Comparison of ENCODE assay signal across 8 cellular contexts in genomic region chr1:156618853-156619581, GRCh38. TPM values are rescaled to one million over a fixed set of nuclear protein-coding genes. Genes with fewer than 3 reads are reported as not detected.
DNase-seq lines count a peak whose midpoint lies in the region; ATAC-seq and TF ChIP-seq lines count a peak whose summit lies in the region.

Gene HAPLN2, plus strand, starts transcription at chr1:156619415. Its CDS starts 4,076 bp downstream, at chr1:156623491.

- H3K4me3 ChIP-seq in right atrium auricular region (no peak within 1 kb of the TSS), OCI-LY7 (ENCODE audit: low read depth, low read length, poor library complexity, severe bottlenecking) (no peak within 1 kb of the TSS), smooth muscle cell (no peak within 1 kb of the TSS), aorta (ENCODE audit: low read length in 2 of 2) (no peak within 1 kb of the TSS)

- BruUV-seq in OCI-LY7 (replicated peaks; lab: Mats Ljungman, UMichigan) = no TSS peak

- H3K4me2 ChIP-seq in OCI-LY7 (ENCODE audit: low read length) = no peak within 1 kb of the TSS
- H3K4me2 ChIP-seq in smooth muscle cell = no peak within 1 kb of the TSS

- peak; percentile 55 for DNase-seq in cardiac septum (ENCODE audit: low spot score)
- no peak for DNase-seq in right atrium auricular region (ENCODE audit: low spot score)
- DNase-seq in OCI-LY7 (ENCODE audit: low spot score) = peak; percentile 45
- DNase-seq in ecto neural progenitor cell (ENCODE audit: low spot score) = peak; percentile 58
- no peak for DNase-seq in smooth muscle cell (lab: John Stamatoyannopoulos, UW; ENCODE audit: unreplicated experiment)
- no peak for DNase-seq in aorta
- no peak for DNase-seq in cerebellum (ENCODE audit: low spot score)

- POLR2A ChIA-PET in OCI-LY7 (lab: Charles Lee) = no interaction called here

- H3K9me3 ChIP-seq in right atrium auricular region = no peaks in the 10 kb centered on the region
- no peaks in the 10 kb centered on the region for H3K9me3 ChIP-seq in OCI-LY7 (ENCODE audit: low read length)
- no peaks in the 10 kb centered on the region for H3K9me3 ChIP-seq in smooth muscle cell (replicated peaks; ENCODE audit: low read depth)
- H3K9me3 ChIP-seq in aorta (ENCODE audit: control insufficient read depth, low read length) = no peaks in the 10 kb centered on the region

- H3F3A ChIP-seq in smooth muscle cell (ENCODE audit: low read depth) = no peaks in the 10 kb centered on the region

- H4K20me1 ChIP-seq in OCI-LY7 (ENCODE audit: insufficient read depth, low read length) = no peaks in the 10 kb centered on the region
- no peaks in the 10 kb centered on the region for H4K20me1 ChIP-seq in smooth muscle cell (ENCODE audit: low read depth)

- WGBS in smooth muscle cell (ENCODE audit: low lambda C conversion rate) = 12% methylated on average over 7 of the region's 7 CpGs
- WGBS in aorta, 2 donors = 15 to 19% methylated on average over 7 of the region's 7 CpGs

- intact Hi-C loops in cardiac septum (cut with DNase I) = no loop called here
- intact Hi-C loops in OCI-LY7 (cut with micrococcal nuclease; ENCODE audit: unreplicated experiment) = no loop called here
- intact Hi-C loops in aorta (cut with DNase I) = loop anchor here in 1 of 2 donors (10.0 kb wide), 1 partner anchor 234 kb away; no protein-coding TSS in a partner anchor

- H3K27me3 ChIP-seq in right atrium auricular region = peaks cover 4 to 5% of the 10 kb centered on the region in 2 donors
- peaks cover 48% of the 10 kb centered on the region for H3K27me3 ChIP-seq in smooth muscle cell (ENCODE audit: low read depth)
- peaks cover 0 to 1% of the 10 kb centered on the region in 2 donors for H3K27me3 ChIP-seq in aorta (ENCODE audit: control insufficient read depth in 1 of 2, insufficient read depth in 2 of 2, low read length in 1 of 2)

- H3K36me3 ChIP-seq in right atrium auricular region = no peaks in the 10 kb centered on the region
- H3K36me3 ChIP-seq in OCI-LY7 (ENCODE audit: insufficient read depth, low read length) = no peaks in the 10 kb centered on the region
- no peaks in the 10 kb centered on the region for H3K36me3 ChIP-seq in smooth muscle cell (ENCODE audit: low read depth)
- no peaks in the 10 kb centered on the region for H3K36me3 ChIP-seq in aorta (ENCODE audit: control insufficient read depth in 1 of 2, insufficient read depth in 2 of 2, low read length in 1 of 2)

- CTCF ChIA-PET in OCI-LY7 (lab: Charles Lee; ENCODE audit: unreplicated experiment) = interaction anchor here (0.6 to 1.2 kb wide), 2 partner anchors 10 to 257 kb away, joined by 4 to 15 read pairs; no protein-coding TSS in a partner anchor

- TF ChIP-seq CTCF in right atrium auricular region (IDR thresholded peaks at IDR 0.05) = peak in 1 of 2 donors; percentile 37
- peak; percentile 78 for TF ChIP-seq CTCF in OCI-LY7 (conservative IDR thresholded peaks at IDR 0.05; ENCODE audit: low read length)
- TF ChIP-seq CTCF in smooth muscle cell (IDR thresholded peaks at IDR 0.05; ENCODE audit: borderline replicate concordance, insufficient read depth, poor library complexity, severe bottlenecking) = peak; percentile 38

- H3K4me1 ChIP-seq in right atrium auricular region (peaks cover 0 to 32% of the 10 kb centered on the region in 2 donors), OCI-LY7 (ENCODE audit: insufficient read depth, low read length, poor library complexity, severe bottlenecking) (no peaks in the 10 kb centered on the region), smooth muscle cell (ENCODE audit: low read depth) (no peaks in the 10 kb centered on the region), aorta (ENCODE audit: control insufficient read depth in 1 of 2, insufficient read depth in 2 of 2, low read length in 2 of 2) (no peaks in the 10 kb centered on the region)

- H3K79me2 ChIP-seq in OCI-LY7 (ENCODE audit: insufficient read depth, low read depth, low read length) (no peaks in the 10 kb centered on the region), smooth muscle cell (ENCODE audit: low read depth) (no peaks in the 10 kb centered on the region)

- no peaks in the 10 kb centered on the region for H3K9me2 ChIP-seq in OCI-LY7 (ENCODE audit: insufficient read depth, low read length)

- H2AFZ ChIP-seq in OCI-LY7 (ENCODE audit: low read length) (no peak within 1 kb of the TSS), smooth muscle cell (ENCODE audit: low read depth) (no peak within 1 kb of the TSS)

- ATAC-seq in aorta (ENCODE audit: low FRiP score) (no peak), HG03280 (IDR thresholded peaks at IDR 0.05; ENCODE audit: unreplicated experiment) (no peak)

- H3K27ac ChIP-seq in right atrium auricular region (no peak within 1 kb of the TSS), OCI-LY7 (ENCODE audit: low read depth, low read length, poor library complexity, severe bottlenecking) (no peak within 1 kb of the TSS), smooth muscle cell (ENCODE audit: low read depth) (no peak within 1 kb of the TSS), aorta (ENCODE audit: low read depth in 1 of 2, low read length in 2 of 2) (no peak within 1 kb of the TSS)

- H3K9ac ChIP-seq in smooth muscle cell (ENCODE audit: low read depth) = no peak within 1 kb of the TSS

RNA-seq across cellular contexts. Expression of gene HAPLN2, which starts in this region (rescaled TPM):
- total RNA-seq in cardiac septum (0.43 TPM), right atrium auricular region (1 to 10 TPM; 1.2 to 1.8 TPM), OCI-LY7 (2022) (1.1 and 1.4 TPM in 2 replicates), smooth muscle cell (not detected in 2 replicates), aorta (under 1 TPM; 0.39 to 0.94 TPM), cerebellum (1.3 TPM)
- total RNA-seq in OCI-LY7 (2014; rRNA removed; shearing (Covaris generic)) = 0.41 and 0.62 TPM in 2 replicates
- polyA plus RNA-seq in smooth muscle cell (1.00 TPM in 1 of 2 replicates, not detected in the other), aorta (under 1 TPM in 1 of 2 donors, not detected in 1; 0.13 TPM)

Comparison
In these comparisons a context has a peak if more than half of its experiments do, and no peak if none do; other contexts are left out.
1. Peak in DNase-seq in cardiac septum; RNA of the gene not detected or under 1 TPM.
2. DNase-seq: peak in OCI-LY7 (single experiment) and ecto neural progenitor cell (single experiment); none in right atrium auricular region (single experiment), smooth muscle cell (single experiment), aorta (0 of 2) and cerebellum (single experiment).